In genomic region chr1:23369335-23370013, GRCh38 we compare ENCODE assay signal across 8 cellular contexts. TPM values are rescaled to one million over a fixed set of nuclear protein-coding genes. Genes with fewer than 3 reads are reported as not detected.
DNase-seq lines count a peak whose midpoint lies in the region; ATAC-seq and TF ChIP-seq lines count a peak whose summit lies in the region.

ZNF436 (minus strand) TSS chr1:23369836; CDS start chr1:23368005, 1,831 bp downstream.

- peak within 1 kb of the TSS; percentile 58 for H4K8ac ChIP-seq in mesendoderm (ENCODE audit: low read depth, low read length)

- peak within 1 kb of the TSS; percentile 96 for H3K4me3 Mint-ChIP-seq in endothelial cell (ENCODE audit: unreplicated experiment)

- POLR2A ChIA-PET in HEK293 (lab: Yijun Ruan, JAX), result interaction anchor here (0.6 to 5.4 kb wide), 9 partner anchors 9 to 322 kb away, joined by 3 to 121 read pairs (median 6); partner anchors contain the start of genes ASAP3, E2F2, HNRNPR and RPL11

- DNase-seq in AG08396 (ENCODE audit: low spot score) (peak; percentile 62), NCI-H526 (lab: John Stamatoyannopoulos, UW) (peak; percentile 58 to 64), endothelial cell (ENCODE audit: low spot score) (peak; percentile 30), mesendoderm (peak; percentile 65)
- DNase-seq in activated CD8-positive, alpha-beta memory T cell treated with anti-CD3 and anti-CD28 coated beads, Interleukin-2, amount 50 U/mL, for 4 hours, result peak; percentile 25
- peak; percentile 59 for DNase-seq in stimulated activated naive CD8-positive, alpha-beta T cell treated with anti-CD3 and anti-CD28 coated beads, Interleukin-15, Interleukin-2, amounts not matched to agents 100 U/mL and 50 U/mL, for 24 hours

- peak within 1 kb of the TSS; percentile 77 for H3K4ac ChIP-seq in mesendoderm (ENCODE audit: low read depth, low read length)

- H3K79me1 ChIP-seq in mesendoderm (ENCODE audit: low read length), result peaks cover 4% of the 10 kb centered on the region

- peak within 1 kb of the TSS; percentile 59 for H3K23ac ChIP-seq in mesendoderm (ENCODE audit: low read length)

- peaks cover 13% of the 10 kb centered on the region for H3K9me3 Mint-ChIP-seq in endothelial cell (ENCODE audit: unreplicated experiment)

- H3K4me3 ChIP-seq in HEK293 (ENCODE audit: low read depth, low read length) (peak within 1 kb of the TSS; percentile 95), mesendoderm (ENCODE audit: low read length) (peak within 1 kb of the TSS; percentile 59)

- H4K5ac ChIP-seq in mesendoderm (ENCODE audit: low read length), result peak within 1 kb of the TSS; percentile 94

- peaks cover 36% of the 10 kb centered on the region for H3K36me3 Mint-ChIP-seq in endothelial cell (ENCODE audit: low read depth, unreplicated experiment)

- H3K79me2 ChIP-seq in mesendoderm (ENCODE audit: control insufficient read depth, insufficient read depth, low read length), result no peaks in the 10 kb centered on the region

- peak within 1 kb of the TSS; percentile 91 for H3K18ac ChIP-seq in mesendoderm (ENCODE audit: low read length)

- no CpG with 5 or more reads among the region's 29 CpGs for WGBS in mesendoderm (ENCODE audit: extremely low coverage, insufficient coverage, low lambda C conversion rate)

- CTCF ChIA-PET in HEK293 (lab: Yijun Ruan, JAX), result interaction anchor here (0.5 to 3.4 kb wide), 6 partner anchors 25 to 253 kb away, joined by 3 to 16 read pairs (median 3); partner anchors contain the start of gene HNRNPR

- peak within 1 kb of the TSS; percentile 16 for H2BK120ac ChIP-seq in mesendoderm (ENCODE audit: low read depth, low read length)

- H3K4me2 ChIP-seq in mesendoderm (ENCODE audit: low read length), result peak within 1 kb of the TSS; percentile 94

- peak within 1 kb of the TSS; percentile 97 for H3K27ac Mint-ChIP-seq in endothelial cell (ENCODE audit: unreplicated experiment)

- peak within 1 kb of the TSS; percentile 91 for H2BK5ac ChIP-seq in mesendoderm (ENCODE audit: low read length)

- TF ChIP-seq CTCF in HEK293 (tag by site-specific recombination; IDR thresholded peaks at IDR 0.05) (no peak), endothelial cell (IDR thresholded peaks at IDR 0.05; ENCODE audit: unreplicated experiment) (no peak)

- peaks cover 20% of the 10 kb centered on the region for H3K27me3 Mint-ChIP-seq in endothelial cell (ENCODE audit: unreplicated experiment)

- no peak for ATAC-seq in stimulated activated naive CD8-positive, alpha-beta T cell treated with anti-CD3 and anti-CD28 coated beads, Interleukin-15, Interleukin-2, amounts not matched to agents 100 U/mL and 50 U/mL, for 24 hours
- ATAC-seq in GM21360 (IDR thresholded peaks at IDR 0.05; ENCODE audit: unreplicated experiment), result no peak

- H3K4me1 ChIP-seq in HEK293 (ENCODE audit: control insufficient read depth, insufficient read depth, low read length) (peaks cover 17% of the 10 kb centered on the region), mesendoderm (ENCODE audit: control insufficient read depth, low read depth, low read length) (peaks cover 34% of the 10 kb centered on the region)

- H3K9me3 ChIP-seq in HEK293 (ENCODE audit: control insufficient read depth, insufficient read depth, low read depth, low read length), result no peaks in the 10 kb centered on the region

- H3K27me3 ChIP-seq in mesendoderm (ENCODE audit: insufficient read depth, low read length, poor library complexity), result no peaks in the 10 kb centered on the region

- H3K4me1 Mint-ChIP-seq in endothelial cell (ENCODE audit: unreplicated experiment), result peaks cover 46% of the 10 kb centered on the region

- no peak within 1 kb of the TSS for H2BK15ac ChIP-seq in mesendoderm (replicated peaks; ENCODE audit: low read depth)

- peak within 1 kb of the TSS; percentile 93 for H3K27ac ChIP-seq in HEK293 (ENCODE audit: extremely low read depth, low read depth, low read length)
- H3K27ac ChIP-seq in mesendoderm (ENCODE audit: low read depth, low read length), result peak within 1 kb of the TSS; percentile 90

- peak within 1 kb of the TSS; percentile 95 for H3K56ac ChIP-seq in mesendoderm (ENCODE audit: low read length)

- H3K9ac ChIP-seq in mesendoderm (ENCODE audit: low read length), result peak within 1 kb of the TSS; percentile 94

- H2AK5ac ChIP-seq in mesendoderm (ENCODE audit: low read length), result peak within 1 kb of the TSS; percentile 77

- peaks cover 0 to 28% of the 10 kb centered on the region in 2 experiments; a peak in 1 of 3 replicates for H3K36me3 ChIP-seq in HEK293 (ENCODE audit: control insufficient read depth in 2 of 2, insufficient read depth in 1 of 2, low read length in 2 of 2)
- no peaks in the 10 kb centered on the region for H3K36me3 ChIP-seq in mesendoderm (ENCODE audit: control insufficient read depth, insufficient read depth, low read length)

TF ChIP-seq in HEK293, 187 proteins besides CTCF, POLR2A, EP300 and RAD21 (continues in another document):
- TF ChIP-seq ZNF624 (tag by site-specific recombination; IDR thresholded peaks at IDR 0.05) (no peak), ZBTB20 (tag by site-specific recombination; IDR thresholded peaks at IDR 0.05) (peak; percentile 58), ZNF366 (tag by site-specific recombination; conservative IDR thresholded peaks at IDR 0.05) (peak; percentile 45), PATZ1 (tag by site-specific recombination; IDR thresholded peaks at IDR 0.05) (peak; percentile 35; the same call in 1 of the 2 replicates), ZNF629 (tag by site-specific recombination; IDR thresholded peaks at IDR 0.05) (no peak), PRDM1 (tag by site-specific recombination; IDR thresholded peaks at IDR 0.05) (peak; percentile 91), RBAK (tag by site-specific recombination; IDR thresholded peaks at IDR 0.05) (no peak), ZFHX2 (tag by site-specific recombination; conservative IDR thresholded peaks at IDR 0.05) (peak; percentile 57), ZNF529 (tag by site-specific recombination; IDR thresholded peaks at IDR 0.05; ENCODE audit: insufficient replicate concordance) (no peak), GLIS1 (tag by site-specific recombination; IDR thresholded peaks at IDR 0.05) (peak; percentile 34; the same call in 1 of the 2 replicates), ZNF341 (tag by site-specific recombination; IDR thresholded peaks at IDR 0.05; ENCODE audit: low read depth) (peak; percentile 52), ZSCAN30 (tag by site-specific recombination; IDR thresholded peaks at IDR 0.05) (0 out of 2 replicates have a peak, but pooled peaks have one; percentile 7), PRDM4 (tag by site-specific recombination; IDR thresholded peaks at IDR 0.05) (peak; percentile 71; the same call in 1 of the 2 replicates), ZSCAN16 (tag by site-specific recombination; IDR thresholded peaks at IDR 0.05) (no peak)

RNA-seq across cellular contexts. Expression of gene ZNF436, which starts in this region (rescaled TPM):
- total RNA-seq in endothelial cell (ENCODE audit: unreplicated experiment), result 26.0 TPM
- 1.5 TPM for polyA plus RNA-seq in mesendoderm (2013, experiment 1 of 2)
- polyA plus RNA-seq in mesendoderm (2013, experiment 2 of 2), result 1.5 TPM
